ENCODE assay signal across 8 cellular contexts in genomic region chr2:43426305-43427031, GRCh38.
DNase-seq lines count a peak whose midpoint lies in the region; ATAC-seq and TF ChIP-seq lines count a peak whose summit lies in the region.

No MANE protein-coding gene starts in this region.

- peak overlapping the region; percentile 59 to 62 for H3K4me3 Mint-ChIP-seq in effector memory CD8-positive, alpha-beta T cell
- peak overlapping the region; percentile 34 for H3K4me3 Mint-ChIP-seq in stimulated activated effector memory CD8-positive, alpha-beta T cell treated with anti-CD3 and anti-CD28 coated beads, Interleukin-12 subunit alpha, Interleukin-12 subunit beta, amount 100 ng/mL, for 72 hours

- H3K36me3 ChIP-seq in muscle layer of duodenum (ENCODE audit: control insufficient read depth in 1 of 2, insufficient read depth in 2 of 2, low read length in 2 of 2) (no peaks in the 10 kb centered on the region), HAP-1 (replicated peaks) (no peaks in the 10 kb centered on the region)

- peaks cover 8% of the 10 kb centered on the region for H3K36me3 Mint-ChIP-seq in effector memory CD8-positive, alpha-beta T cell (ENCODE audit: insufficient read depth)
- H3K36me3 Mint-ChIP-seq in stimulated activated effector memory CD8-positive, alpha-beta T cell treated with anti-CD3 and anti-CD28 coated beads, Interleukin-12 subunit alpha, Interleukin-12 subunit beta, amount 100 ng/mL, for 72 hours: peaks cover 26% of the 10 kb centered on the region

- peak overlapping the region; percentile 95 to 98 for H3K27ac Mint-ChIP-seq in effector memory CD8-positive, alpha-beta T cell
- H3K27ac Mint-ChIP-seq in stimulated activated effector memory CD8-positive, alpha-beta T cell treated with anti-CD3 and anti-CD28 coated beads, Interleukin-12 subunit alpha, Interleukin-12 subunit beta, amount 100 ng/mL, for 72 hours: peak overlapping the region; percentile 78

- H3K27ac ChIP-seq in muscle layer of duodenum (ENCODE audit: low read length): peak overlapping the region; percentile 77

- peak; percentile 91 for ATAC-seq in HG02642 (IDR thresholded peaks at IDR 0.05; ENCODE audit: poor library complexity, unreplicated experiment)
- ATAC-seq in effector memory CD8-positive, alpha-beta T cell (replicated peaks): peak; percentile 93
- ATAC-seq in stimulated activated effector memory CD8-positive, alpha-beta T cell treated with anti-CD3 and anti-CD28 coated beads, Interleukin-12 subunit alpha, Interleukin-12 subunit beta, amount 100 ng/mL, for 72 hours: peak; percentile 97

- H3K9me3 Mint-ChIP-seq in effector memory CD8-positive, alpha-beta T cell: no peaks in the 10 kb centered on the region
- H3K9me3 Mint-ChIP-seq in stimulated activated effector memory CD8-positive, alpha-beta T cell treated with anti-CD3 and anti-CD28 coated beads, Interleukin-12 subunit alpha, Interleukin-12 subunit beta, amount 100 ng/mL, for 72 hours: no peaks in the 10 kb centered on the region

- in situ Hi-C loops in HAP-1 (cut with MboI; ENCODE audit: low sequenced_read_pairs): no loop called here

- H3K9me3 ChIP-seq in muscle layer of duodenum (ENCODE audit: control insufficient read depth in 1 of 2, low read length in 2 of 2) (no peaks in the 10 kb centered on the region), HAP-1 (no peaks in the 10 kb centered on the region)

- H3K4me1 Mint-ChIP-seq in effector memory CD8-positive, alpha-beta T cell (ENCODE audit: low read depth in 2 of 2): peaks cover 26 to 35% of the 10 kb centered on the region in 2 donors
- H3K4me1 Mint-ChIP-seq in stimulated activated effector memory CD8-positive, alpha-beta T cell treated with anti-CD3 and anti-CD28 coated beads, Interleukin-12 subunit alpha, Interleukin-12 subunit beta, amount 100 ng/mL, for 72 hours: peaks cover 35% of the 10 kb centered on the region

- H3K4me1 ChIP-seq in muscle layer of duodenum (ENCODE audit: control insufficient read depth in 1 of 2, insufficient read depth in 2 of 2, low read length in 2 of 2) (peaks cover 10 to 17% of the 10 kb centered on the region in 2 donors), HAP-1 (no peaks in the 10 kb centered on the region)

- no peak overlapping the region for H3K4me3 ChIP-seq in GM12864 (ENCODE audit: low read depth, low read length)
- no peak overlapping the region for H3K4me3 ChIP-seq in muscle layer of duodenum (ENCODE audit: low read depth in 1 of 2, low read length in 2 of 2)
- no peak overlapping the region for H3K4me3 ChIP-seq in HAP-1

- no peaks in the 10 kb centered on the region for H3K27me3 ChIP-seq in muscle layer of duodenum (ENCODE audit: low read depth, low read length)
- no peaks in the 10 kb centered on the region for H3K27me3 ChIP-seq in HAP-1 (ENCODE audit: low read depth)

- H3K27me3 Mint-ChIP-seq in effector memory CD8-positive, alpha-beta T cell: no peaks in the 10 kb centered on the region

- no peak for TF ChIP-seq CTCF in GM12864 (IDR thresholded peaks at IDR 0.05; ENCODE audit: low read depth, low read length, missing control alignments)

- DNase-seq in GM12864 (ENCODE audit: low read depth) (peak; percentile 96), NAMALWA (ENCODE audit: low spot score) (peak; percentile 88), HAP-1 (ENCODE audit: low spot score in 2 of 2) (no peak)
- DNase-seq in activated CD4-positive, alpha-beta T cell treated with anti-CD3 and anti-CD28 coated beads, Interleukin-2, amount 50 U/mL, for 4 hours: peak; percentile 49 to 55
- DNase-seq in effector memory CD8-positive, alpha-beta T cell: peak; percentile 40
- DNase-seq in stimulated activated effector memory CD8-positive, alpha-beta T cell treated with anti-CD3 and anti-CD28 coated beads, Interleukin-12 subunit alpha, Interleukin-12 subunit beta, amount 100 ng/mL, for 72 hours (ENCODE audit: low spot score in 2 of 2): peak in 1 of 2 donors; percentile 65

Comparison
In these comparisons a context has a peak if more than half of its experiments do, and no peak if none do; other contexts are left out.
1. DNase-seq: peak in GM12864 (single experiment), NAMALWA (single experiment), activated CD4-positive, alpha-beta T cell treated with anti-CD3 and anti-CD28 coated beads, Interleukin-2, amount 50 U/mL, for 4 hours (2 of 2) and effector memory CD8-positive, alpha-beta T cell (3 of 3); none in HAP-1 (0 of 2).
2. Peak in every context shown above with its lines, with median percentiles within 50 percentile points of each other: ATAC-seq.